23 cellular contexts compared by ENCODE assay signal in the genomic region with DNA sequence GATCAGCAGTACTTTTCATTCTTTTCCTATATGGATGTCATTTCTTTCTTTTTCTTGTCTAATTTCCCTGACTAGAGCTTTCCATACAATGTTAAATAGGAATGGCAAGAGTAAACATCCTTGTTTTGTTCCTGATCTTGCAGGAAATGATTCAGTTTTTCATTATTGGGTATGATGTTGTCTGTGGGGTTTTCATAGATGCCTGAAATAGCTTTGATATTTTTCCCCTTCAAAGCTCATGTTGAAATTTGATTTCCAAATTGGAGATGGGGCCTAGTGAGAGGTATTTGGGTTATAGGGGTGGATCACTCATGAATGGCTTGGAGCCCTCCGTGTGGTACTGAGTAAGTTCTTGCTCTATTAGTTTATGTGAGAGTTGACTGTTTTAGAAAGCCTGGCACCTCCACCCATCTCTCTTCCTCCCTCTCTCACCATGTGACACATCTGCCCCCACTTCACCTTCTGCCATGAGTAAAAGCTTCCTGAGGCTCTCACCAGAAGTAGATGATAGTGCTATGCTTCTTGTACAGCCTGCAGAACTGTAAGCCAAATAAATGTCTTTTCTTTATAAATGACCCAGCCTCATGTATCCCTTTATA. TPM values are rescaled to one million over a fixed set of nuclear protein-coding genes. Genes with fewer than 3 reads are reported as not detected.
DNase-seq lines count a peak whose midpoint lies in the region; ATAC-seq and TF ChIP-seq lines count a peak whose summit lies in the region.
"Had no signal": no experiment of that assay in that cellular context is flagged by ENCODE, and none has a peak within 500 bp of the region (broad histone marks: within the 10 kb centered on the region; RNA-seq: fewer than 3 reads in every experiment).

No MANE protein-coding gene starts in this region.

- ATAC-seq in activated CD8-positive, alpha-beta T cell treated with anti-CD3 and anti-CD28 coated beads for 36 hours: peak; percentile 71
- ATAC-seq in activated CD8-positive, alpha-beta T cell treated with anti-CD3 and anti-CD28 coated beads, Interleukin-2, amount 10 ng/mL, durations not matched to agents 7 days and 5 days: no peak
- no peak for ATAC-seq in naive thymus-derived CD4-positive, alpha-beta T cell
- no peak for ATAC-seq in natural killer cell treated with Interleukin-12 subunit alpha and Interleukin-12 subunit beta and Interleukin-15 and Interleukin-18, amount 100 ng/mL, for 72 hours
- ATAC-seq in HG02610 (IDR thresholded peaks at IDR 0.05; ENCODE audit: unreplicated experiment): no peak
- ATAC-seq: gastrocnemius medialis; left cardiac atrium; SK-N-SH treated with all-trans-retinoic acid at 6 μM for 48 hours; stimulated activated memory B cell treated with anti-CD40 and anti-IgM and Interleukin-4, amounts not matched to agents 10 μg/mL and 1 μg/mL and 100 μg/mL, for 72 hours had no signal

- H3K36me3 ChIP-seq in naive thymus-derived CD4-positive, alpha-beta T cell (ENCODE audit: control insufficient read depth in 2 of 3, insufficient read depth in 3 of 3, low read length in 3 of 3): no peaks in the 10 kb centered on the region
- H3K36me3 ChIP-seq: colonic mucosa, gastrocnemius medialis, transverse colon had no signal

- peak overlapping the region; percentile 86 for H3K27ac Mint-ChIP-seq in activated CD8-positive, alpha-beta T cell treated with anti-CD3 and anti-CD28 coated beads for 36 hours
- H3K27ac Mint-ChIP-seq in activated CD8-positive, alpha-beta T cell treated with anti-CD3 and anti-CD28 coated beads, Interleukin-2, amount 10 ng/mL, durations not matched to agents 7 days and 5 days: no peak overlapping the region
- peak overlapping the region in 7 of 9 donors; percentile 22 to 95 (median 44) for H3K27ac Mint-ChIP-seq in naive thymus-derived CD4-positive, alpha-beta T cell
- no peak overlapping the region for H3K27ac Mint-ChIP-seq in natural killer cell treated with Interleukin-12 subunit alpha and Interleukin-12 subunit beta and Interleukin-15 and Interleukin-18, amount 100 ng/mL, for 72 hours
- H3K27ac Mint-ChIP-seq: mesothelial cell of epicardium; stimulated activated memory B cell treated with anti-CD40 and anti-IgM and Interleukin-4, amounts not matched to agents 10 μg/mL and 1 μg/mL and 100 μg/mL, for 72 hours had no signal

- no peaks in the 10 kb centered on the region for H3K27me3 Mint-ChIP-seq in activated CD8-positive, alpha-beta T cell treated with anti-CD3 and anti-CD28 coated beads for 36 hours
- no peaks in the 10 kb centered on the region for H3K27me3 Mint-ChIP-seq in activated CD8-positive, alpha-beta T cell treated with anti-CD3 and anti-CD28 coated beads, Interleukin-2, amount 10 ng/mL, durations not matched to agents 7 days and 5 days (ENCODE audit: low read depth)
- H3K27me3 Mint-ChIP-seq in naive thymus-derived CD4-positive, alpha-beta T cell: no peaks in the 10 kb centered on the region
- H3K27me3 Mint-ChIP-seq in natural killer cell treated with Interleukin-12 subunit alpha and Interleukin-12 subunit beta and Interleukin-15 and Interleukin-18, amount 100 ng/mL, for 72 hours: peaks cover 21 to 40% of the 10 kb centered on the region in 2 donors
- H3K27me3 Mint-ChIP-seq: stimulated activated memory B cell treated with anti-CD40 and anti-IgM and Interleukin-4, amounts not matched to agents 10 μg/mL and 1 μg/mL and 100 μg/mL, for 72 hours had no signal

- H3K4me1 Mint-ChIP-seq in activated CD8-positive, alpha-beta T cell treated with anti-CD3 and anti-CD28 coated beads for 36 hours (ENCODE audit: low read depth): peaks cover 71% of the 10 kb centered on the region
- peaks cover 36% of the 10 kb centered on the region for H3K4me1 Mint-ChIP-seq in activated CD8-positive, alpha-beta T cell treated with anti-CD3 and anti-CD28 coated beads, Interleukin-2, amount 10 ng/mL, durations not matched to agents 7 days and 5 days (ENCODE audit: low read depth)
- peaks cover 23 to 85% (median 78%) of the 10 kb centered on the region in 7 donors for H3K4me1 Mint-ChIP-seq in naive thymus-derived CD4-positive, alpha-beta T cell
- H3K4me1 Mint-ChIP-seq in natural killer cell treated with Interleukin-12 subunit alpha and Interleukin-12 subunit beta and Interleukin-15 and Interleukin-18, amount 100 ng/mL, for 72 hours (ENCODE audit: low read depth in 2 of 2): peaks cover 4 to 8% of the 10 kb centered on the region in 2 donors
- H3K4me1 Mint-ChIP-seq: mesothelial cell of epicardium had no signal

- no peak for TF ChIP-seq CTCF in activated CD8-positive, alpha-beta T cell treated with anti-CD3 and anti-CD28 coated beads for 36 hours (IDR thresholded peaks at IDR 0.05)

- peak overlapping the region; percentile 36 for H3K4me3 Mint-ChIP-seq in activated CD8-positive, alpha-beta T cell treated with anti-CD3 and anti-CD28 coated beads for 36 hours
- H3K4me3 Mint-ChIP-seq in activated CD8-positive, alpha-beta T cell treated with anti-CD3 and anti-CD28 coated beads, Interleukin-2, amount 10 ng/mL, durations not matched to agents 7 days and 5 days: no peak overlapping the region
- peak overlapping the region in 9 of 10 donors; percentile 13 to 91 (median 62) for H3K4me3 Mint-ChIP-seq in naive thymus-derived CD4-positive, alpha-beta T cell
- no peak overlapping the region for H3K4me3 Mint-ChIP-seq in natural killer cell treated with Interleukin-12 subunit alpha and Interleukin-12 subunit beta and Interleukin-15 and Interleukin-18, amount 100 ng/mL, for 72 hours
- H3K4me3 Mint-ChIP-seq: mesothelial cell of epicardium; stimulated activated memory B cell treated with anti-CD40 and anti-IgM and Interleukin-4, amounts not matched to agents 10 μg/mL and 1 μg/mL and 100 μg/mL, for 72 hours had no signal

- CTCF ChIA-PET in activated CD8-positive, alpha-beta T cell treated with anti-CD3 and anti-CD28 coated beads for 36 hours (lab: Charles Lee): interaction anchor here (1.1 to 2.9 kb wide), 4 partner anchors 9 to 52 kb away, joined by 4 to 23 read pairs (median 10); no protein-coding TSS in a partner anchor
- CTCF ChIA-PET in activated CD8-positive, alpha-beta T cell treated with anti-CD3 and anti-CD28 coated beads, Interleukin-2, amount 10 ng/mL, durations not matched to agents 7 days and 5 days (lab: Charles Lee): interaction anchor here (0.8 to 2.7 kb wide), 2 partner anchors 45 to 48 kb away, joined by 3 to 15 read pairs; no protein-coding TSS in a partner anchor
- CTCF ChIA-PET in naive thymus-derived CD4-positive, alpha-beta T cell (lab: Charles Lee): interaction anchor here (3.0 kb wide), 1 partner anchor 48 kb away, joined by 20 read pairs; no protein-coding TSS in a partner anchor

- POLR2A ChIA-PET in activated CD8-positive, alpha-beta T cell treated with anti-CD3 and anti-CD28 coated beads for 36 hours (lab: Charles Lee): interaction anchor here (2.3 kb wide), 1 partner anchor 45 kb away, joined by 8 read pairs; no protein-coding TSS in a partner anchor
- POLR2A ChIA-PET in activated CD8-positive, alpha-beta T cell treated with anti-CD3 and anti-CD28 coated beads, Interleukin-2, amount 10 ng/mL, durations not matched to agents 7 days and 5 days (lab: Charles Lee): no interaction called here
- POLR2A ChIA-PET in naive thymus-derived CD4-positive, alpha-beta T cell (lab: Charles Lee): interaction anchor here (0.6 to 0.9 kb wide), 4 partner anchors 36 to 52 kb away, joined by 3 read pairs; no protein-coding TSS in a partner anchor

- peaks cover 26 to 41% of the 10 kb centered on the region in 2 donors for H3K4me1 ChIP-seq in naive thymus-derived CD4-positive, alpha-beta T cell (ENCODE audit: control insufficient read depth in 2 of 2, insufficient read depth in 2 of 2, low read length in 2 of 2)
- H3K4me1 ChIP-seq: colonic mucosa, gastrocnemius medialis, transverse colon had no signal

- H3K4me3 ChIP-seq in naive thymus-derived CD4-positive, alpha-beta T cell (ENCODE audit: low read length): no peak overlapping the region
- H3K4me3 ChIP-seq: colonic mucosa, gastrocnemius medialis, smooth muscle cell, transverse colon had no signal

- intact Hi-C loops in activated CD8-positive, alpha-beta T cell treated with anti-CD3 and anti-CD28 coated beads for 36 hours (cut with micrococcal nuclease): loop anchor here (5.0 kb wide), 1 partner anchor 50 kb away; no protein-coding TSS in a partner anchor
- intact Hi-C loops in naive thymus-derived CD4-positive, alpha-beta T cell (cut with micrococcal nuclease): loop anchor here in 1 of 2 donors (5.0 kb wide), 1 partner anchor 1515 kb away; the partner anchor contains the start of gene NXT2
- intact Hi-C loops in posterior vena cava (cut with DNase I): no loop called here

- peaks cover 3% of the 10 kb centered on the region for H3K36me3 Mint-ChIP-seq in activated CD8-positive, alpha-beta T cell treated with anti-CD3 and anti-CD28 coated beads for 36 hours (ENCODE audit: low read depth)
- H3K36me3 Mint-ChIP-seq in activated CD8-positive, alpha-beta T cell treated with anti-CD3 and anti-CD28 coated beads, Interleukin-2, amount 10 ng/mL, durations not matched to agents 7 days and 5 days (ENCODE audit: low read depth): no peaks in the 10 kb centered on the region
- peaks cover 0 to 3% (median 0%) of the 10 kb centered on the region in 5 donors for H3K36me3 Mint-ChIP-seq in naive thymus-derived CD4-positive, alpha-beta T cell
- no peaks in the 10 kb centered on the region for H3K36me3 Mint-ChIP-seq in natural killer cell treated with Interleukin-12 subunit alpha and Interleukin-12 subunit beta and Interleukin-15 and Interleukin-18, amount 100 ng/mL, for 72 hours
- H3K36me3 Mint-ChIP-seq: mesothelial cell of epicardium; stimulated activated memory B cell treated with anti-CD40 and anti-IgM and Interleukin-4, amounts not matched to agents 10 μg/mL and 1 μg/mL and 100 μg/mL, for 72 hours had no signal

- H3K9me3 ChIP-seq in naive thymus-derived CD4-positive, alpha-beta T cell (ENCODE audit: control insufficient read depth in 2 of 3, low read length in 3 of 3): no peaks in the 10 kb centered on the region
- H3K9me3 ChIP-seq: colonic mucosa, gastrocnemius medialis, transverse colon had no signal

- no peak overlapping the region for H3K27ac ChIP-seq in naive thymus-derived CD4-positive, alpha-beta T cell (ENCODE audit: low read depth, low read length)
- H3K27ac ChIP-seq: C4-2B, colonic mucosa, gastrocnemius medialis, transverse colon had no signal

- H3K27me3 ChIP-seq in naive thymus-derived CD4-positive, alpha-beta T cell (ENCODE audit: control insufficient read depth in 2 of 2, insufficient read depth in 2 of 2, low read length in 2 of 2): no peaks in the 10 kb centered on the region
- H3K27me3 ChIP-seq: colonic mucosa, transverse colon had no signal

- DNase-seq in activated CD8-positive, alpha-beta T cell treated with anti-CD3 and anti-CD28 coated beads for 36 hours: peak; percentile 42
- no peak for DNase-seq in activated CD8-positive, alpha-beta T cell treated with anti-CD3 and anti-CD28 coated beads, Interleukin-2, amount 10 ng/mL, durations not matched to agents 7 days and 5 days
- DNase-seq in HT1080 (ENCODE audit: low read depth): peak; percentile 8
- DNase-seq in amniotic epithelial cell (ENCODE audit: low read depth): peak; percentile 22
- no peak for DNase-seq in naive thymus-derived CD4-positive, alpha-beta T cell
- DNase-seq in natural killer cell treated with Interleukin-12 subunit alpha and Interleukin-12 subunit beta and Interleukin-15 and Interleukin-18, amount 100 ng/mL, for 72 hours (ENCODE audit: low spot score): no peak
- DNase-seq in posterior vena cava (ENCODE audit: low spot score): no peak
- DNase-seq: activated CD4-positive, alpha-beta T cell treated with anti-CD3 and anti-CD28 coated beads for 1 hour; colonic mucosa; gastrocnemius medialis; left cardiac atrium; NCI-H1694; NCI-H345; transverse colon had no signal

- H3K9me3 Mint-ChIP-seq in activated CD8-positive, alpha-beta T cell treated with anti-CD3 and anti-CD28 coated beads for 36 hours: no peaks in the 10 kb centered on the region
- no peaks in the 10 kb centered on the region for H3K9me3 Mint-ChIP-seq in activated CD8-positive, alpha-beta T cell treated with anti-CD3 and anti-CD28 coated beads, Interleukin-2, amount 10 ng/mL, durations not matched to agents 7 days and 5 days (ENCODE audit: insufficient read depth)
- H3K9me3 Mint-ChIP-seq in naive thymus-derived CD4-positive, alpha-beta T cell: peaks cover 0 to under 1% (median 0%) of the 10 kb centered on the region in 11 donors
- H3K9me3 Mint-ChIP-seq in natural killer cell treated with Interleukin-12 subunit alpha and Interleukin-12 subunit beta and Interleukin-15 and Interleukin-18, amount 100 ng/mL, for 72 hours: no peaks in the 10 kb centered on the region
- H3K9me3 Mint-ChIP-seq: IgD-negative memory B cell; stimulated activated memory B cell treated with anti-CD40 and anti-IgM and Interleukin-4, amounts not matched to agents 10 μg/mL and 1 μg/mL and 100 μg/mL, for 72 hours had no signal

RNA-seq across cellular contexts. Expression of gene VSIG1, which starts 22.3 kb away (rescaled TPM):
- 1 to 10 TPM in 1 of 2 experiments, under 1 TPM in 1; 0.61 to 1.2 TPM for total RNA-seq in activated CD8-positive, alpha-beta T cell treated with anti-CD3 and anti-CD28 coated beads for 36 hours
- total RNA-seq in activated CD8-positive, alpha-beta T cell treated with anti-CD3 and anti-CD28 coated beads, Interleukin-2, amount 10 ng/mL, durations not matched to agents 7 days and 5 days: under 1 TPM; 0.53 to 0.60 TPM
- not detected in 2 replicates for total RNA-seq in HT1080 (2014; rRNA removed; shearing (Covaris generic))
- not detected in 2 replicates for polyA plus RNA-seq in HT1080 (2015; cell fraction: cytosol; rRNA removed)
- polyA plus RNA-seq in HT1080 (2015; cell fraction: nucleus; rRNA removed): not detected in 2 replicates
- total RNA-seq in naive thymus-derived CD4-positive, alpha-beta T cell: 10 to 100 TPM in 4 of 5 experiments, 1 to 10 TPM in 1; 7.8 to 50.2 (median 32.7) TPM
- 10 to 100 TPM; 13.0 to 18.1 TPM for polyA plus RNA-seq in naive thymus-derived CD4-positive, alpha-beta T cell
- not detected for total RNA-seq in natural killer cell treated with Interleukin-12 subunit alpha and Interleukin-12 subunit beta and Interleukin-15 and Interleukin-18, amount 100 ng/mL, for 72 hours
- under 1 TPM in 1 of 2 donors, not detected in 1; 0.24 TPM for total RNA-seq in posterior vena cava
- total RNA-seq: A673, gastrocnemius medialis, left cardiac atrium had no signal
- polyA plus RNA-seq: smooth muscle cell had no signal

RNA-seq across cellular contexts. Expression of gene TEX13B, which starts 40.4 kb away (rescaled TPM):
- total RNA-seq in activated CD8-positive, alpha-beta T cell treated with anti-CD3 and anti-CD28 coated beads for 36 hours: not detected
- total RNA-seq in activated CD8-positive, alpha-beta T cell treated with anti-CD3 and anti-CD28 coated beads, Interleukin-2, amount 10 ng/mL, durations not matched to agents 7 days and 5 days: not detected
- total RNA-seq in HT1080 (2014; rRNA removed; shearing (Covaris generic)): 0.08 TPM in 1 of 2 replicates, not detected in the other
- polyA plus RNA-seq in HT1080 (2015; cell fraction: cytosol; rRNA removed): not detected in 2 replicates
- polyA plus RNA-seq in HT1080 (2015; cell fraction: nucleus; rRNA removed): not detected in 2 replicates
- total RNA-seq in naive thymus-derived CD4-positive, alpha-beta T cell: not detected
- polyA plus RNA-seq in naive thymus-derived CD4-positive, alpha-beta T cell: not detected
- not detected for total RNA-seq in natural killer cell treated with Interleukin-12 subunit alpha and Interleukin-12 subunit beta and Interleukin-15 and Interleukin-18, amount 100 ng/mL, for 72 hours
- total RNA-seq in posterior vena cava: not detected
- total RNA-seq: A673, colonic mucosa, gastrocnemius medialis, left cardiac atrium, mesothelial cell of epicardium, pulmonary artery endothelial cell, smooth muscle cell, transverse colon had no signal
- polyA plus RNA-seq: IgD-negative memory B cell, smooth muscle cell had no signal

Comparison
In these comparisons a context has a peak if more than half of its experiments do, and no peak if none do; other contexts are left out.
1. DNase-seq: peak in activated CD8-positive, alpha-beta T cell treated with anti-CD3 and anti-CD28 coated beads for 36 hours (single experiment), HT1080 (single experiment) and amniotic epithelial cell (single experiment); none in activated CD8-positive, alpha-beta T cell treated with anti-CD3 and anti-CD28 coated beads, Interleukin-2, amount 10 ng/mL, durations not matched to agents 7 days and 5 days (single experiment), naive thymus-derived CD4-positive, alpha-beta T cell (0 of 9), natural killer cell treated with Interleukin-12 subunit alpha and Interleukin-12 subunit beta and Interleukin-15 and Interleukin-18, amount 100 ng/mL, for 72 hours (single experiment) and posterior vena cava (single experiment).
2. H3K27ac Mint-ChIP-seq: peak in activated CD8-positive, alpha-beta T cell treated with anti-CD3 and anti-CD28 coated beads for 36 hours (single experiment) and naive thymus-derived CD4-positive, alpha-beta T cell (7 of 9); none in activated CD8-positive, alpha-beta T cell treated with anti-CD3 and anti-CD28 coated beads, Interleukin-2, amount 10 ng/mL, durations not matched to agents 7 days and 5 days (single experiment) and natural killer cell treated with Interleukin-12 subunit alpha and Interleukin-12 subunit beta and Interleukin-15 and Interleukin-18, amount 100 ng/mL, for 72 hours (0 of 2).
3. H3K4me3 Mint-ChIP-seq: peak in activated CD8-positive, alpha-beta T cell treated with anti-CD3 and anti-CD28 coated beads for 36 hours (single experiment) and naive thymus-derived CD4-positive, alpha-beta T cell (9 of 10); none in activated CD8-positive, alpha-beta T cell treated with anti-CD3 and anti-CD28 coated beads, Interleukin-2, amount 10 ng/mL, durations not matched to agents 7 days and 5 days (single experiment) and natural killer cell treated with Interleukin-12 subunit alpha and Interleukin-12 subunit beta and Interleukin-15 and Interleukin-18, amount 100 ng/mL, for 72 hours (single experiment).